ENCODE assay signal across 1 cellular context in genomic region chr10:107436568-107436967, GRCh38.
TF ChIP-seq lines count a peak whose summit lies in the region.

No MANE protein-coding gene starts in this region.

TF ChIP-seq in WTC11, 78 proteins besides CTCF, POLR2A, EP300 and RAD21 (continued from another document):
- TF ChIP-seq HMGXB4 (CRISPR knock-in tag; IDR thresholded peaks at IDR 0.05), result no peak
